8 cellular contexts compared by ENCODE assay signal in the genomic region with DNA sequence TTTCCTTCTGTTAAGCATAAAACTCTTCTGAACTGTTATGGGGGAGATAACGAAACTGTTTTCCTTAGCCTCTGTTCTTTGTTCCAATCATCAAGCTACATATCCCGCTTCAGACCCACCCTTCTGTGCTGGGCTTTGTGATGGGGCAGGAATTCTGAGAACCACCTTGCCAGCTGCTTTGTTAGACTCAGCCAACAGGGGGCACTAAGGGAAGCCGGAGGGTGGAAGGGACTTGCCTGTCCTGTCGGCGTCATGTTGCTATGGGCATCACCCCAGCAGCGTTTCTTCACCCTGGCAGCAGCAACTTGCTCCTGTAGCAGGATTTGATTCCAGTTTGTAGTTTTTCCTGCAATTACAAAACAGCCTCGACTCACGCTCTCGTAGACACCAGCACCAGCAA.
DNase-seq lines count a peak whose midpoint lies in the region; ATAC-seq and TF ChIP-seq lines count a peak whose summit lies in the region.

No MANE protein-coding gene starts in this region.

- peak; percentile 54 for TF ChIP-seq CTCF in HFF-Myc (IDR thresholded peaks at IDR 0.05; ENCODE audit: low read depth, low read length, missing control alignments)
- TF ChIP-seq CTCF in dorsolateral prefrontal cortex (IDR thresholded peaks at IDR 0.05 in 54 of 56, conservative IDR thresholded peaks at IDR 0.05 in 2 of 56; ENCODE audit: low read depth in 1 of 56, partially characterized antibody in 56 of 56), result peak in 33 of 56 donors; percentile 5 to 49 (median 25)

- intact Hi-C loops in dorsolateral prefrontal cortex (cut with DNase I), result no loop called here
- intact Hi-C loops in posterior cingulate gyrus (cut with DNase I), result no loop called here

- no peak overlapping the region for H3K27ac ChIP-seq in dorsolateral prefrontal cortex

- H3K27me3 ChIP-seq in dorsolateral prefrontal cortex, result peaks cover 0 to 39% (median 15%) of the 10 kb centered on the region in 45 donors

- DNase-seq in activated CD4-positive, alpha-beta T cell treated with anti-CD3 and anti-CD28 coated beads for 48 hours, result peak; percentile 56
- no peak for DNase-seq in activated CD4-positive, alpha-beta T cell treated with anti-CD3 and anti-CD28 coated beads, Interleukin-2, amount 50 U/mL, for 1 hour
- no peak for DNase-seq in HFF-Myc (ENCODE audit: extremely low read depth, low read depth)
- DNase-seq in NCI-H748 (lab: John Stamatoyannopoulos, UW; ENCODE audit: unreplicated experiment), result peak; percentile 80
- DNase-seq in dorsolateral prefrontal cortex, result peak in 4 of 10 donors; percentile 11 to 49 (median 30)
- peak in 7 of 10 donors; percentile 3 to 82 (median 19) for DNase-seq in posterior cingulate gyrus

- H3K4me3 ChIP-seq in HFF-Myc (replicated peaks; ENCODE audit: low read depth, low read length), result no peak overlapping the region
- peak overlapping the region in 43 of 59 donors; percentile 0 to 56 (median 31) for H3K4me3 ChIP-seq in dorsolateral prefrontal cortex

- no peak for ATAC-seq in GM18517 (IDR thresholded peaks at IDR 0.05; ENCODE audit: unreplicated experiment)
- no peak for ATAC-seq in esophagus mucosa

Comparison
In these comparisons a context has a peak if more than half of its experiments do, and no peak if none do; other contexts are left out.
1. DNase-seq: peak in activated CD4-positive, alpha-beta T cell treated with anti-CD3 and anti-CD28 coated beads for 48 hours (single experiment), NCI-H748 (single experiment) and posterior cingulate gyrus (7 of 10); none in activated CD4-positive, alpha-beta T cell treated with anti-CD3 and anti-CD28 coated beads, Interleukin-2, amount 50 U/mL, for 1 hour (single experiment) and HFF-Myc (single experiment).